21 cellular contexts compared by ENCODE assay signal in genomic region chr9:131977074-131977838, GRCh38.
DNase-seq lines count a peak whose midpoint lies in the region; ATAC-seq and TF ChIP-seq lines count a peak whose summit lies in the region.
"Had no signal": no experiment of that assay in that cellular context is flagged by ENCODE, and none has a peak within 500 bp of the region (broad histone marks: within the 10 kb centered on the region; RNA-seq: fewer than 3 reads in every experiment).

No MANE protein-coding gene starts in this region.

- H3K36me3 ChIP-seq in BLaER1 treated with 17β-estradiol and CSF1 and Interleukin-3, amounts not matched to agents 10 nM and 100 nM, result peaks cover 0 to 24% (median 11%) of the 10 kb centered on the region in 11 experiments; a peak in 12 of 22 replicates
- H3K36me3 ChIP-seq in mucosa of descending colon (ENCODE audit: low read depth) (no peaks in the 10 kb centered on the region), left lung (no peaks in the 10 kb centered on the region), heart left ventricle (peaks cover 0 to 2% (median 0%) of the 10 kb centered on the region in 9 donors)
- H3K36me3 ChIP-seq: prostate gland had no signal

- H3K27me3 Mint-ChIP-seq in natural killer cell treated with Interleukin-12 subunit alpha and Interleukin-12 subunit beta and Interleukin-15 and Interleukin-18, amount 100 ng/mL, for 72 hours, result no peaks in the 10 kb centered on the region
- H3K27me3 Mint-ChIP-seq: activated CD4-positive, alpha-beta T cell treated with anti-CD3 and anti-CD28 coated beads, Interleukin-2, amount 10 ng/mL, durations not matched to agents 24 days and 14 days; activated naive CD8-positive, alpha-beta T cell treated with anti-CD3 and anti-CD28 coated beads, Interleukin-2, amount 50 U/mL, for 24 hours; CD4-positive, alpha-beta memory T cell had no signal

- no peak for TF ChIP-seq CTCF in HL-60 (IDR thresholded peaks at IDR 0.05; ENCODE audit: insufficient read depth, low read length)
- no peak for TF ChIP-seq CTCF in mucosa of descending colon (IDR thresholded peaks at IDR 0.05)
- TF ChIP-seq CTCF in left lung (IDR thresholded peaks at IDR 0.05), result no peak
- TF ChIP-seq CTCF in heart left ventricle (IDR thresholded peaks at IDR 0.05), result no peak

- DNase-seq in HL-60 (ENCODE audit: low read depth in 1 of 2, low spot score in 1 of 2) (peak; percentile 20 to 75), SKM-1 (lab: John Stamatoyannopoulos, UW; ENCODE audit: unreplicated experiment) (peak; percentile 12), mucosa of descending colon (peak in 1 of 3 donors; percentile 3), NCI-H1105 (lab: John Stamatoyannopoulos, UW) (no peak), left lung (no peak), heart left ventricle (no peak)
- DNase-seq in natural killer cell treated with Interleukin-12 subunit alpha and Interleukin-12 subunit beta and Interleukin-15 and Interleukin-18, amount 100 ng/mL, for 72 hours (ENCODE audit: low spot score), result no peak
- DNase-seq: activated CD4-positive, alpha-beta T cell treated with anti-CD3 and anti-CD28 coated beads, Interleukin-2, amount 10 ng/mL, durations not matched to agents 24 days and 14 days; activated naive CD8-positive, alpha-beta T cell treated with anti-CD3 and anti-CD28 coated beads, Interleukin-2, amount 50 U/mL, for 24 hours; CD4-positive, alpha-beta memory T cell; hippocampal formation; NCI-H146; NCI-H226; stimulated activated CD4-positive, alpha-beta T cell treated with anti-CD3 and anti-CD28 coated beads, Interleukin-4, amount 100 ng/mL, for 1 hour; SW 1271 had no signal

- peak overlapping the region; percentile 54 to 84 (median 79) for H3K4me2 ChIP-seq in BLaER1 treated with 17β-estradiol and CSF1 and Interleukin-3, amounts not matched to agents 10 nM and 100 nM

- H3K4me1 Mint-ChIP-seq in natural killer cell treated with Interleukin-12 subunit alpha and Interleukin-12 subunit beta and Interleukin-15 and Interleukin-18, amount 100 ng/mL, for 72 hours (ENCODE audit: low read depth in 2 of 2), result peaks cover 5 to 8% of the 10 kb centered on the region in 2 donors
- H3K4me1 Mint-ChIP-seq: activated CD4-positive, alpha-beta T cell treated with anti-CD3 and anti-CD28 coated beads, Interleukin-2, amount 10 ng/mL, durations not matched to agents 24 days and 14 days; activated naive CD8-positive, alpha-beta T cell treated with anti-CD3 and anti-CD28 coated beads, Interleukin-2, amount 50 U/mL, for 24 hours had no signal

- ATAC-seq in mucosa of descending colon, result peak; percentile 22
- no peak for ATAC-seq in natural killer cell treated with Interleukin-12 subunit alpha and Interleukin-12 subunit beta and Interleukin-15 and Interleukin-18, amount 100 ng/mL, for 72 hours
- no peak for ATAC-seq in left lung
- no peak for ATAC-seq in heart left ventricle
- ATAC-seq: activated naive CD8-positive, alpha-beta T cell treated with anti-CD3 and anti-CD28 coated beads, Interleukin-2, amount 50 U/mL, for 24 hours had no signal

- H3K9me3 Mint-ChIP-seq in natural killer cell treated with Interleukin-12 subunit alpha and Interleukin-12 subunit beta and Interleukin-15 and Interleukin-18, amount 100 ng/mL, for 72 hours, result no peaks in the 10 kb centered on the region
- H3K9me3 Mint-ChIP-seq: activated CD4-positive, alpha-beta T cell treated with anti-CD3 and anti-CD28 coated beads, Interleukin-2, amount 10 ng/mL, durations not matched to agents 24 days and 14 days; activated naive CD8-positive, alpha-beta T cell treated with anti-CD3 and anti-CD28 coated beads, Interleukin-2, amount 50 U/mL, for 24 hours; activated T-helper 2 cell treated with anti-CD3 and anti-CD28 coated beads, Interferon-gamma antibody, Interleukin-2, Interleukin-4, amounts not matched to agents 10 μg/mL and 5 μg/mL and 100 μg/mL, durations not matched to agents 14 hours and 24 hours and 36 hours had no signal

- H3K27ac ChIP-seq in BLaER1 treated with 17β-estradiol and CSF1 and Interleukin-3, amounts not matched to agents 10 nM and 100 nM, result peak overlapping the region in 9 of 11 experiments; percentile 6 to 68 (median 28); a peak in 13 of 22 replicates
- H3K27ac ChIP-seq in HL-60 (replicated peaks) (peak overlapping the region; percentile 72), left lung (peak overlapping the region in 1 of 2 donors; percentile 74), heart left ventricle (peak overlapping the region in 1 of 12 donors; percentile 28)
- H3K27ac ChIP-seq: coronary artery, skin epidermis had no signal

- H3K4me1 ChIP-seq in BLaER1 treated with 17β-estradiol and CSF1 and Interleukin-3, amounts not matched to agents 10 nM and 100 nM, result peaks cover 45 to 59% (median 53%) of the 10 kb centered on the region in 10 experiments
- H3K4me1 ChIP-seq in mucosa of descending colon (ENCODE audit: low read depth) (peaks cover 5% of the 10 kb centered on the region), left lung (peaks cover 0 to 25% of the 10 kb centered on the region in 2 donors), heart left ventricle (peaks cover 0 to 47% (median 13%) of the 10 kb centered on the region in 12 donors)
- H3K4me1 ChIP-seq: prostate gland had no signal

- no peak for TF ChIP-seq POLR2A in heart left ventricle (IDR thresholded peaks at IDR 0.05)

- no peak overlapping the region for H3K4me3 ChIP-seq in BLaER1 treated with 17β-estradiol and CSF1 and Interleukin-3, amounts not matched to agents 10 nM and 100 nM
- H3K4me3 ChIP-seq in HL-60 (replicated peaks; ENCODE audit: insufficient read depth, low read length), result no peak overlapping the region
- H3K4me3 ChIP-seq in mucosa of descending colon, result no peak overlapping the region
- no peak overlapping the region for H3K4me3 ChIP-seq in left lung
- no peak overlapping the region for H3K4me3 ChIP-seq in heart left ventricle
- H3K4me3 ChIP-seq: coronary artery, prostate gland, skin epidermis had no signal

- H3K9me3 ChIP-seq in BLaER1 treated with 17β-estradiol and CSF1 and Interleukin-3, amounts not matched to agents 10 nM and 100 nM (replicated peaks in 1 of 11), result peaks cover 0 to 6% (median 0%) of the 10 kb centered on the region in 11 experiments; a peak in 3 of 22 replicates
- H3K9me3 ChIP-seq in mucosa of descending colon, result no peaks in the 10 kb centered on the region
- H3K9me3 ChIP-seq in left lung, result no peaks in the 10 kb centered on the region
- H3K9me3 ChIP-seq in heart left ventricle, result no peaks in the 10 kb centered on the region
- H3K9me3 ChIP-seq: prostate gland had no signal

- 83 to 92% (median 90%) methylated on average over 10 of the region's 10 CpGs for WGBS in heart left ventricle, 4 donors

- H3K27ac Mint-ChIP-seq in natural killer cell treated with Interleukin-12 subunit alpha and Interleukin-12 subunit beta and Interleukin-15 and Interleukin-18, amount 100 ng/mL, for 72 hours, result no peak overlapping the region
- H3K27ac Mint-ChIP-seq: activated CD4-positive, alpha-beta T cell treated with anti-CD3 and anti-CD28 coated beads, Interleukin-2, amount 10 ng/mL, durations not matched to agents 24 days and 14 days; activated naive CD8-positive, alpha-beta T cell treated with anti-CD3 and anti-CD28 coated beads, Interleukin-2, amount 50 U/mL, for 24 hours; activated T-helper 2 cell treated with anti-CD3 and anti-CD28 coated beads, Interferon-gamma antibody, Interleukin-2, Interleukin-4, amounts not matched to agents 10 μg/mL and 5 μg/mL and 100 μg/mL, durations not matched to agents 14 hours and 24 hours and 36 hours had no signal

- no peak overlapping the region for H3K4me3 Mint-ChIP-seq in natural killer cell treated with Interleukin-12 subunit alpha and Interleukin-12 subunit beta and Interleukin-15 and Interleukin-18, amount 100 ng/mL, for 72 hours
- H3K4me3 Mint-ChIP-seq: activated CD4-positive, alpha-beta T cell treated with anti-CD3 and anti-CD28 coated beads, Interleukin-2, amount 10 ng/mL, durations not matched to agents 24 days and 14 days; activated naive CD8-positive, alpha-beta T cell treated with anti-CD3 and anti-CD28 coated beads, Interleukin-2, amount 50 U/mL, for 24 hours; CD4-positive, alpha-beta memory T cell; nephron had no signal

- H4K20me1 ChIP-seq in BLaER1 treated with 17β-estradiol and CSF1 and Interleukin-3, amounts not matched to agents 10 nM and 100 nM, result peaks cover 0 to 39% (median 12%) of the 10 kb centered on the region in 11 experiments; a peak in 13 of 22 replicates

- intact Hi-C loops in mucosa of descending colon (cut with DNase I, micrococcal nuclease) (no loop called here), left lung (cut with DNase I) (no loop called here), heart left ventricle (cut with DNase I) (no loop called here)

- peak overlapping the region in 2 of 11 experiments; percentile 30; a peak in 2 of 22 replicates for H3K9ac ChIP-seq in BLaER1 treated with 17β-estradiol and CSF1 and Interleukin-3, amounts not matched to agents 10 nM and 100 nM

- no peaks in the 10 kb centered on the region for H3K27me3 ChIP-seq in BLaER1 treated with 17β-estradiol and CSF1 and Interleukin-3, amounts not matched to agents 10 nM and 100 nM
- no peaks in the 10 kb centered on the region for H3K27me3 ChIP-seq in HL-60 (ENCODE audit: insufficient read depth, poor library complexity, severe bottlenecking)
- H3K27me3 ChIP-seq in left lung, result no peaks in the 10 kb centered on the region
- no peaks in the 10 kb centered on the region for H3K27me3 ChIP-seq in heart left ventricle

- no peaks in the 10 kb centered on the region for H3K36me3 Mint-ChIP-seq in natural killer cell treated with Interleukin-12 subunit alpha and Interleukin-12 subunit beta and Interleukin-15 and Interleukin-18, amount 100 ng/mL, for 72 hours

Comparison
In these comparisons a context has a peak if more than half of its experiments do, and no peak if none do; other contexts are left out.
1. DNase-seq: peak in HL-60 (2 of 2) and SKM-1 (single experiment); none in NCI-H1105 (single experiment), natural killer cell treated with Interleukin-12 subunit alpha and Interleukin-12 subunit beta and Interleukin-15 and Interleukin-18, amount 100 ng/mL, for 72 hours (single experiment), left lung (0 of 2) and heart left ventricle (0 of 5).